Comparison of ENCODE assay signal across 7 cellular contexts in genomic region chr9:40939201-40939887, GRCh38.
DNase-seq lines count a peak whose midpoint lies in the region; ATAC-seq, FAIRE-seq and TF ChIP-seq lines count a peak whose summit lies in the region.
"Not testable (repeated sequence)": the region's sequence is repeated elsewhere in the genome, so short reads cannot be mapped to it uniquely, and the experiment has no call there.

No MANE protein-coding gene starts in this region.

- not testable (repeated sequence) for H3K9ac ChIP-seq in DND-41 (ENCODE audit: low read depth, low read length)
- H3K9ac ChIP-seq in K562 (ENCODE audit: insufficient read depth in 1 of 2, low read depth in 2 of 2, low read length in 2 of 2): peak overlapping the region in 1 of 2 experiments; percentile 61; a peak in 1 of 4 replicates

- peaks cover 2 to 22% (median 3%) of the 10 kb centered on the region in 3 donors for H3K36me3 Mint-ChIP-seq in CD8-positive, alpha-beta memory T cell

- not testable (repeated sequence) for H3K27me3 Mint-ChIP-seq in CD8-positive, alpha-beta memory T cell

- not testable (repeated sequence) for H3K36me3 ChIP-seq in CD8-positive, alpha-beta memory T cell (ENCODE audit: insufficient read depth, low read length); DND-41 (ENCODE audit: insufficient read depth, low read length); K562 (ENCODE audit: control insufficient read depth, insufficient read depth, low read length); esophagus muscularis mucosa; upper lobe of right lung

- CTCF ChIA-PET in A549 (lab: Yijun Ruan, JAX); CD8-positive, alpha-beta memory T cell (lab: Charles Lee); K562 (lab: Yijun Ruan, JAX; ENCODE audit: low intra/inter-chr PET ratio): not testable (repeated sequence)

- not testable (repeated sequence) for TF ChIP-seq RAD21 in A549 (conservative IDR thresholded peaks at IDR 0.05 in 1 of 2, IDR thresholded peaks at IDR 0.05 in 1 of 2); K562 (CRISPR knock-in tag; conservative IDR thresholded peaks at IDR 0.05 in 1 of 2, IDR thresholded peaks at IDR 0.05 in 1 of 2)

- not testable (repeated sequence) for H3K4me2 ChIP-seq in A549; DND-41 (ENCODE audit: insufficient read depth, low read length)
- peak overlapping the region; percentile 57; the same call in 1 of the 2 replicates for H3K4me2 ChIP-seq in K562 (ENCODE audit: insufficient read depth, low read length)

- not testable (repeated sequence) for TF ChIP-seq POLR2A in A549 (IDR thresholded peaks at IDR 0.05; ENCODE audit: low read length); esophagus muscularis mucosa (IDR thresholded peaks at IDR 0.05; ENCODE audit: low read depth)
- TF ChIP-seq POLR2A in K562 (conservative IDR thresholded peaks at IDR 0.05): 0 out of 2 replicates have a peak, but pooled peaks have one; percentile 37

- not testable (repeated sequence) for DNase-seq in A549 (ENCODE audit: low read depth in 1 of 2, low spot score in 1 of 2); CD8-positive, alpha-beta memory T cell; DND-41; upper lobe of right lung
- peak; percentile 77 for DNase-seq in CMK (ENCODE audit: low read depth)
- DNase-seq in K562 (ENCODE audit: extremely low read depth in 1 of 4, low spot score in 3 of 4): peak; percentile 39 to 83 (median 45)
- peak; percentile 89 for DNase-seq in esophagus muscularis mucosa (ENCODE audit: extremely low spot score)

- TF ChIP-seq EP300 in A549 (IDR thresholded peaks at IDR 0.05); esophagus muscularis mucosa (IDR thresholded peaks at IDR 0.05): not testable (repeated sequence)
- peak; percentile 88 for TF ChIP-seq EP300 in K562 (IDR thresholded peaks at IDR 0.05; ENCODE audit: low read length)

- TF ChIP-seq CTCF in A549 (IDR thresholded peaks at IDR 0.05); DND-41 (IDR thresholded peaks at IDR 0.05; ENCODE audit: borderline replicate concordance, extremely low read depth, low read length, poor library complexity, severe bottlenecking); K562 (IDR thresholded peaks at IDR 0.05 in 2 of 3, conservative IDR thresholded peaks at IDR 0.05 in 1 of 3; ENCODE audit: insufficient read depth in 2 of 3, low read depth in 1 of 3, low read length in 3 of 3); esophagus muscularis mucosa (IDR thresholded peaks at IDR 0.05); upper lobe of right lung (IDR thresholded peaks at IDR 0.05): not testable (repeated sequence)

- not testable (repeated sequence) for H3K27ac ChIP-seq in A549; DND-41 (ENCODE audit: low read length); esophagus muscularis mucosa (replicated peaks in 1 of 4); upper lobe of right lung
- H3K27ac ChIP-seq in CD8-positive, alpha-beta memory T cell (ENCODE audit: low read depth, low read length): peak overlapping the region; percentile 43
- H3K27ac ChIP-seq in K562 (ENCODE audit: extremely low read depth, low read depth, low read length): peak overlapping the region; percentile 91

- not testable (repeated sequence) for H3K4me3 Mint-ChIP-seq in CD8-positive, alpha-beta memory T cell

- H3K4me1 Mint-ChIP-seq in CD8-positive, alpha-beta memory T cell: not testable (repeated sequence)

- ATAC-seq in A549: not testable (repeated sequence)
- ATAC-seq in DND-41 (ENCODE audit: insufficient read depth, low read depth) (peak; percentile 29; the same call in 1 of the 3 replicates), K562 (peak; percentile 98), upper lobe of right lung (peak; percentile 9)

- 72% methylated on average over 15 of the region's 15 CpGs for WGBS in A549 (ENCODE audit: missing lambda C conversion rate)
- 4% methylated on average over 12 of the region's 15 CpGs for WGBS in K562 (ENCODE audit: insufficient coverage, low coverage, missing lambda C conversion rate)
- 85% methylated on average over 15 of the region's 15 CpGs for WGBS in esophagus muscularis mucosa

- H3K9me1 ChIP-seq in K562 (ENCODE audit: control insufficient read depth, insufficient read depth, low read length): not testable (repeated sequence)

- H3K79me2 ChIP-seq in DND-41 (ENCODE audit: insufficient read depth, low read length); K562 (ENCODE audit: control insufficient read depth, insufficient read depth, low read length): not testable (repeated sequence)

- POLR2A ChIA-PET in A549 (lab: Yijun Ruan, JAX); CD8-positive, alpha-beta memory T cell (lab: Charles Lee); K562 (lab: Yijun Ruan, JAX): not testable (repeated sequence)

- not testable (repeated sequence) for FAIRE-seq in A549 (lab: Jason Lieb, UNC); K562 (lab: Jason Lieb, UNC)

- H3K4me1 ChIP-seq in A549; CD8-positive, alpha-beta memory T cell (ENCODE audit: insufficient read depth, low read length); DND-41 (ENCODE audit: insufficient read depth, low read length); esophagus muscularis mucosa; upper lobe of right lung: not testable (repeated sequence)
- peaks cover 0 to 19% of the 10 kb centered on the region in 2 experiments; a peak in 3 of 5 replicates for H3K4me1 ChIP-seq in K562 (replicated peaks in 1 of 2; ENCODE audit: control insufficient read depth in 2 of 2, insufficient read depth in 2 of 2, low read length in 2 of 2)

- H4K20me1 ChIP-seq in DND-41 (ENCODE audit: insufficient read depth, low read length); K562 (replicated peaks; ENCODE audit: control insufficient read depth, insufficient read depth, low read length): not testable (repeated sequence)

- H2AFZ ChIP-seq in DND-41 (ENCODE audit: low read depth, low read length): not testable (repeated sequence)
- H2AFZ ChIP-seq in K562 (ENCODE audit: low read depth, low read length): peak overlapping the region; percentile 44

- in situ Hi-C loops in K562 (cut with MboI): not testable (repeated sequence)

- H3K27ac Mint-ChIP-seq in CD8-positive, alpha-beta memory T cell: not testable (repeated sequence)

- not testable (repeated sequence) for H3K27me3 ChIP-seq in CD8-positive, alpha-beta memory T cell (ENCODE audit: insufficient read depth, low read length, poor library complexity, severe bottlenecking); DND-41 (ENCODE audit: insufficient read depth, low read length, poor library complexity); K562 (ENCODE audit: control insufficient read depth in 2 of 2, insufficient read depth in 2 of 2, low read length in 2 of 2); esophagus muscularis mucosa; upper lobe of right lung

- peaks cover 4 to 36% (median 18%) of the 10 kb centered on the region in 5 donors for H3K9me3 Mint-ChIP-seq in CD8-positive, alpha-beta memory T cell

- intact Hi-C loops in K562 (cut with micrococcal nuclease); esophagus muscularis mucosa (cut with DNase I); upper lobe of right lung (cut with DNase I): not testable (repeated sequence)

- BruUV-seq in K562 (replicated peaks; lab: Mats Ljungman, UMichigan): not testable (repeated sequence)

- H3K4me3 ChIP-seq in A549; CD8-positive, alpha-beta memory T cell (ENCODE audit: low read length); DND-41 (ENCODE audit: low read depth in 1 of 2, low read length in 2 of 2); K562; esophagus muscularis mucosa; upper lobe of right lung: not testable (repeated sequence)

- not testable (repeated sequence) for H3K9me3 ChIP-seq in A549; CD8-positive, alpha-beta memory T cell (ENCODE audit: low read length); DND-41 (ENCODE audit: insufficient read depth, low read length, severe bottlenecking); K562 (replicated peaks; ENCODE audit: control insufficient read depth, insufficient read depth, low read depth, low read length); upper lobe of right lung
- peaks cover 0 to 26% (median 20%) of the 10 kb centered on the region in 4 donors for H3K9me3 ChIP-seq in esophagus muscularis mucosa

TF ChIP-seq in A549, 52 proteins besides CTCF, POLR2A, EP300 and RAD21:
- TF ChIP-seq NFE2L2 (conservative IDR thresholded peaks at IDR 0.05; ENCODE audit: low read length) (0 out of 2 replicates have a peak, but pooled peaks have one; percentile 9), MAFK (IDR thresholded peaks at IDR 0.05; ENCODE audit: partially characterized antibody) (peak; percentile 49)

TF ChIP-seq in K562, 482 proteins besides CTCF, POLR2A, EP300 and RAD21 (continues in another document):
- TF ChIP-seq PHB2 (IDR thresholded peaks at IDR 0.05; ENCODE audit: low read depth) (peak; percentile 99), SMAD3 (CRISPR knock-in tag; conservative IDR thresholded peaks at IDR 0.05) (peak; percentile 87), DPF2 (IDR thresholded peaks at IDR 0.05) (peak; percentile 100)
